Comparison of ENCODE assay signal across 17 cellular contexts in the genomic region with DNA sequence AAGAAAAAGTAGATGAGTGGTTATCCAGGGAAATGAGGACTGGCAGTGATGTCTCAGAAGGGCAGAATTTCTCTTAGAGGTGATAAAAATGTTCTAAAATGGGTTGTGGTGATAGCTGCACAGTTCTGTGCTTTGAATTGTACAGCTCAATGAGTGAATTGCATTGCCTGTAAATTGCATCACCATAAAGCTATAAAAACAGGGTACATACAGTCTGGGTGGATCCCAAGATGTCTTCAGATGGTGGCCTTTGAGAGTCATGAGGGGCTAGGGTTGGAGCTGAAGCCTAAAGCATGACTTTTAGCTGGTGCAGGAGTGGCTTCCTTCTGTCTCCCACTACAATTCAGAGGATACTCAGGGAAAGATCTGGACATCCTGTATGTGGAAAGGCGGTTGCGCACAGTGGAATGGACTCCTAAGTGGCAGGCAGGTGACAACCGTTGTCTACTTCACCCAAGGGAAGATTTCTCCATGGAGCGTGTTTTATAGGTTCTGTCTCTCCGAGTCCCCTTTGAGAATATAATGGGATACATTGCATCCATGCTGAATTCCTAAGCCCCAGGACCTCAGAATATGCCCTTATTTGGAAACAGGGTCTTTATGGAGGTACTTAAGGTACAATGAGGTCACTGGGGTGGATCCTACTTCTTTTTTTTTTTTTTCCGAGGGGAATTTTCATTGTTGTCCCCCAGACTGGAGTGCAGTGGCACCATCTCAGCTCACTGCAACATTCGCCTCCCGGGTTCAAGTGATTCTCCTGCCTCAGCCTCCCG. TPM values are rescaled to one million over a fixed set of nuclear protein-coding genes. Genes with fewer than 3 reads are reported as not detected.
DNase-seq lines count a peak whose midpoint lies in the region; ATAC-seq lines count a peak whose summit lies in the region.
"Had no signal": no experiment of that assay in that cellular context is flagged by ENCODE, and none has a peak within 500 bp of the region (broad histone marks: within the 10 kb centered on the region; RNA-seq: fewer than 3 reads in every experiment).

No MANE protein-coding gene starts in this region.

- H3K9me3 Mint-ChIP-seq in stimulated activated naive CD8-positive, alpha-beta T cell treated with anti-CD3 and anti-CD28 coated beads, Interleukin-15, Interleukin-2, amounts not matched to agents 100 ng/mL and 50 ng/mL, for 24 hours, result no peaks in the 10 kb centered on the region
- peaks cover 7% of the 10 kb centered on the region for H3K9me3 Mint-ChIP-seq in activated T-helper 1 cell treated with anti-CD3 and anti-CD28 coated beads, Interleukin-12 subunit alpha, Interleukin-12 subunit beta, Interleukin-2, Interleukin-4 antibody, amounts not matched to agents 30 ng/mL and 10 ng/mL and 1 ng/mL, durations not matched to agents 14 hours and 24 hours and 36 hours
- H3K9me3 Mint-ChIP-seq in immature natural killer cell, result no peaks in the 10 kb centered on the region
- H3K9me3 Mint-ChIP-seq: mesothelial cell of epicardium had no signal

- peak overlapping the region; percentile 72 for H3K27ac Mint-ChIP-seq in stimulated activated naive CD8-positive, alpha-beta T cell treated with anti-CD3 and anti-CD28 coated beads, Interleukin-15, Interleukin-2, amounts not matched to agents 100 ng/mL and 50 ng/mL, for 24 hours
- H3K27ac Mint-ChIP-seq in activated T-helper 1 cell treated with anti-CD3 and anti-CD28 coated beads, Interleukin-12 subunit alpha, Interleukin-12 subunit beta, Interleukin-2, Interleukin-4 antibody, amounts not matched to agents 30 ng/mL and 10 ng/mL and 1 ng/mL, durations not matched to agents 14 hours and 24 hours and 36 hours, result peak overlapping the region; percentile 94
- peak overlapping the region in 5 of 6 donors; percentile 59 to 99 (median 83) for H3K27ac Mint-ChIP-seq in immature natural killer cell
- H3K27ac Mint-ChIP-seq: mesothelial cell of epicardium had no signal

- H3K36me3 Mint-ChIP-seq in stimulated activated naive CD8-positive, alpha-beta T cell treated with anti-CD3 and anti-CD28 coated beads, Interleukin-15, Interleukin-2, amounts not matched to agents 100 ng/mL and 50 ng/mL, for 24 hours (ENCODE audit: low read depth), result peaks cover 24% of the 10 kb centered on the region
- H3K36me3 Mint-ChIP-seq in activated T-helper 1 cell treated with anti-CD3 and anti-CD28 coated beads, Interleukin-12 subunit alpha, Interleukin-12 subunit beta, Interleukin-2, Interleukin-4 antibody, amounts not matched to agents 30 ng/mL and 10 ng/mL and 1 ng/mL, durations not matched to agents 14 hours and 24 hours and 36 hours (ENCODE audit: low read depth), result peaks cover 42% of the 10 kb centered on the region
- H3K36me3 Mint-ChIP-seq in immature natural killer cell, result peaks cover 0 to 11% (median 10%) of the 10 kb centered on the region in 3 donors
- H3K36me3 Mint-ChIP-seq: mesothelial cell of epicardium had no signal

- H3K27me3 Mint-ChIP-seq in stimulated activated naive CD8-positive, alpha-beta T cell treated with anti-CD3 and anti-CD28 coated beads, Interleukin-15, Interleukin-2, amounts not matched to agents 100 ng/mL and 50 ng/mL, for 24 hours, result no peaks in the 10 kb centered on the region
- peaks cover 2% of the 10 kb centered on the region for H3K27me3 Mint-ChIP-seq in activated T-helper 1 cell treated with anti-CD3 and anti-CD28 coated beads, Interleukin-12 subunit alpha, Interleukin-12 subunit beta, Interleukin-2, Interleukin-4 antibody, amounts not matched to agents 30 ng/mL and 10 ng/mL and 1 ng/mL, durations not matched to agents 14 hours and 24 hours and 36 hours (ENCODE audit: insufficient read depth)
- H3K27me3 Mint-ChIP-seq in immature natural killer cell (ENCODE audit: low read depth in 3 of 3), result peaks cover 5 to 8% (median 5%) of the 10 kb centered on the region in 3 donors

- peaks cover 52% of the 10 kb centered on the region for H3K4me1 Mint-ChIP-seq in stimulated activated naive CD8-positive, alpha-beta T cell treated with anti-CD3 and anti-CD28 coated beads, Interleukin-15, Interleukin-2, amounts not matched to agents 100 ng/mL and 50 ng/mL, for 24 hours (ENCODE audit: low read depth)
- H3K4me1 Mint-ChIP-seq in activated T-helper 1 cell treated with anti-CD3 and anti-CD28 coated beads, Interleukin-12 subunit alpha, Interleukin-12 subunit beta, Interleukin-2, Interleukin-4 antibody, amounts not matched to agents 30 ng/mL and 10 ng/mL and 1 ng/mL, durations not matched to agents 14 hours and 24 hours and 36 hours (ENCODE audit: low read depth), result peaks cover 47% of the 10 kb centered on the region
- H3K4me1 Mint-ChIP-seq in immature natural killer cell, result peaks cover 49 to 52% of the 10 kb centered on the region in 2 donors

- no peak for DNase-seq in stimulated activated naive CD8-positive, alpha-beta T cell treated with anti-CD3 and anti-CD28 coated beads, Interleukin-15, Interleukin-2, amounts not matched to agents 100 U/mL and 50 U/mL, for 24 hours
- DNase-seq in activated T-helper 1 cell treated with anti-CD3 and anti-CD28 coated beads, Interleukin-12 subunit alpha, Interleukin-12 subunit beta, Interleukin-2, Interleukin-4 antibody, amounts not matched to agents 30 ng/mL and 10 ng/mL and 1 ng/mL, durations not matched to agents 14 hours and 24 hours and 36 hours (ENCODE audit: low spot score), result no peak
- DNase-seq in immature natural killer cell (no peak), NCI-H1436 treated with DMSO at 0.1 percent for 48 hours (lab: John Stamatoyannopoulos, UW) (no peak), SHP77 treated with DMSO at 0.1 percent for 48 hours (lab: John Stamatoyannopoulos, UW) (no peak)
- DNase-seq: AML-193, foreskin keratinocyte, NCI-H1092 treated with DMSO at 0.1 percent for 48 hours, NCI-H2227 treated with DMSO at 0.1 percent for 48 hours, SK-N-SH, WERI-Rb-1 had no signal

- intact Hi-C loops in activated T-helper 1 cell treated with anti-CD3 and anti-CD28 coated beads, Interleukin-12 subunit alpha, Interleukin-12 subunit beta, Interleukin-2, Interleukin-4 antibody, amounts not matched to agents 30 ng/mL and 10 ng/mL and 1 ng/mL, durations not matched to agents 14 hours and 24 hours and 36 hours (cut with micrococcal nuclease), result no loop called here

- ATAC-seq in stimulated activated naive CD8-positive, alpha-beta T cell treated with anti-CD3 and anti-CD28 coated beads, Interleukin-15, Interleukin-2, amounts not matched to agents 100 U/mL and 50 U/mL, for 24 hours, result no peak
- ATAC-seq in GM21390 (IDR thresholded peaks at IDR 0.05; ENCODE audit: unreplicated experiment) (no peak), HG03045 (IDR thresholded peaks at IDR 0.05; ENCODE audit: unreplicated experiment) (no peak)
- ATAC-seq: foreskin keratinocyte had no signal

- no peak overlapping the region for H3K4me3 Mint-ChIP-seq in stimulated activated naive CD8-positive, alpha-beta T cell treated with anti-CD3 and anti-CD28 coated beads, Interleukin-15, Interleukin-2, amounts not matched to agents 100 ng/mL and 50 ng/mL, for 24 hours
- H3K4me3 Mint-ChIP-seq in activated T-helper 1 cell treated with anti-CD3 and anti-CD28 coated beads, Interleukin-12 subunit alpha, Interleukin-12 subunit beta, Interleukin-2, Interleukin-4 antibody, amounts not matched to agents 30 ng/mL and 10 ng/mL and 1 ng/mL, durations not matched to agents 14 hours and 24 hours and 36 hours, result peak overlapping the region; percentile 79
- H3K4me3 Mint-ChIP-seq in immature natural killer cell, result peak overlapping the region in 2 of 5 donors; percentile 40 to 99
- H3K4me3 Mint-ChIP-seq: mesothelial cell of epicardium had no signal

RNA-seq across cellular contexts. Expression of a gene that starts 1.6 kb away (rescaled TPM):
- total RNA-seq in activated T-helper 1 cell treated with anti-CD3 and anti-CD28 coated beads, Interleukin-12 subunit alpha, Interleukin-12 subunit beta, Interleukin-2, Interleukin-4 antibody, amounts not matched to agents 30 ng/mL and 10 ng/mL and 1 ng/mL, durations not matched to agents 14 hours and 24 hours and 36 hours, result 993 TPM in 2 replicates
- polyA plus RNA-seq in immature natural killer cell, result 1,000 to 10,000 TPM in 1 of 3 donors, 100 to 1,000 TPM in 2; 878 to 1,331 (median 944) TPM

RNA-seq across cellular contexts. Expression of a gene that starts 17.4 kb away (rescaled TPM):
- 11.9 and 12.8 TPM in 2 replicates for total RNA-seq in activated T-helper 1 cell treated with anti-CD3 and anti-CD28 coated beads, Interleukin-12 subunit alpha, Interleukin-12 subunit beta, Interleukin-2, Interleukin-4 antibody, amounts not matched to agents 30 ng/mL and 10 ng/mL and 1 ng/mL, durations not matched to agents 14 hours and 24 hours and 36 hours
- 1 to 10 TPM in 1 of 3 donors, under 1 TPM in 2; 0.19 to 2.2 (median 0.73) TPM for polyA plus RNA-seq in immature natural killer cell

RNA-seq across cellular contexts. Expression of a gene that starts 27.1 kb away (rescaled TPM):
- total RNA-seq in activated T-helper 1 cell treated with anti-CD3 and anti-CD28 coated beads, Interleukin-12 subunit alpha, Interleukin-12 subunit beta, Interleukin-2, Interleukin-4 antibody, amounts not matched to agents 30 ng/mL and 10 ng/mL and 1 ng/mL, durations not matched to agents 14 hours and 24 hours and 36 hours, result 0.20 TPM in 1 of 2 replicates, not detected in the other
- not detected for polyA plus RNA-seq in immature natural killer cell
- total RNA-seq: temporal lobe had no signal
- polyA plus RNA-seq: SK-N-SH had no signal

RNA-seq across cellular contexts. Expression of a gene that starts 35.3 kb away (rescaled TPM):
- total RNA-seq in activated T-helper 1 cell treated with anti-CD3 and anti-CD28 coated beads, Interleukin-12 subunit alpha, Interleukin-12 subunit beta, Interleukin-2, Interleukin-4 antibody, amounts not matched to agents 30 ng/mL and 10 ng/mL and 1 ng/mL, durations not matched to agents 14 hours and 24 hours and 36 hours, result 0.07 TPM in 1 of 2 replicates, not detected in the other
- under 1 TPM in 1 of 3 donors, not detected in 2; 0.13 TPM for polyA plus RNA-seq in immature natural killer cell
- total RNA-seq: bronchial epithelial cell, foreskin keratinocyte had no signal
- polyA plus RNA-seq: foreskin keratinocyte had no signal

RNA-seq across cellular contexts. Expression of a gene that starts 40.0 kb away (rescaled TPM):
- total RNA-seq in activated T-helper 1 cell treated with anti-CD3 and anti-CD28 coated beads, Interleukin-12 subunit alpha, Interleukin-12 subunit beta, Interleukin-2, Interleukin-4 antibody, amounts not matched to agents 30 ng/mL and 10 ng/mL and 1 ng/mL, durations not matched to agents 14 hours and 24 hours and 36 hours, result 48.3 and 49.0 TPM in 2 replicates
- 10 to 100 TPM; 40.1 to 45.4 (median 42.1) TPM for polyA plus RNA-seq in immature natural killer cell
